ENCODE assay signal across 1 cellular context in the genomic region with DNA sequence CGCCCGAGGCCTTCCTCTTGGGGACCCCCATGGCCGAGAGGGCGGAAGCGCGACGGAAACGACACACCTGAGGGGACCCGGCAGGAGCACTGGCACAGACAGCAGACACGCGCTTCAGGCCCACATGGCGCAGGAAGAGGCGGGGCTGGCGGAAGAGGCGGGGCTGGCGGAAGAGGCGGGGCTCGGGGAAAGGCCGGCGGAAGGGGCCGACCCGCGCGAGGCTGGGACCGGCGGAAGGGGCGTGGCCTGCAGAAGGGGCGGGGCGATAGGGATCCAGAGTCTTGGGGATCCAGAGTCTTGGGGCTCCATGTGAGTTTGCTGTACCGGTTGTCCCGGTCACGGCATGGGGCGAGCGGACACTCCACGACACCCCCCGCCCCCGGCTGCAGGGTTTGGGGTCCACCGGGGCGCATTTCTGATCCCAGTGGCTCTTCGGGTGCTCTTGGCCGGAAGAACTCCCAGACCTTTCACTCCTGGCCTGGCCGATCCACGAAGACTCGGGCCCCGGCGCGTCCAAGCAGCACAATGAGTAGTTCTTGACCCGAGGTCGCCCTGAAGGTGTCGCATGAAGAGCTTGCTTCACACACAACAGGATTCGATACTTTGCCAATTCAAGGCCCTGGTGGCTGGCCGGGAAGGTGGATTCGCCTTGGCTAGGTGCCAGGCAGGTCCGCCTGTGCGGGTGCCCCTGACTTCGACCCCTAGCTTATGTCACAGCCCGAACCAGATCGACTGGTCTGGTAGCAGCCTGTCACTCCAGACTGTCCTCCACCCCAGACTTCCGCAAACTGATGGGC.
TF ChIP-seq lines count a peak whose summit lies in the region.

A gene with protein sequence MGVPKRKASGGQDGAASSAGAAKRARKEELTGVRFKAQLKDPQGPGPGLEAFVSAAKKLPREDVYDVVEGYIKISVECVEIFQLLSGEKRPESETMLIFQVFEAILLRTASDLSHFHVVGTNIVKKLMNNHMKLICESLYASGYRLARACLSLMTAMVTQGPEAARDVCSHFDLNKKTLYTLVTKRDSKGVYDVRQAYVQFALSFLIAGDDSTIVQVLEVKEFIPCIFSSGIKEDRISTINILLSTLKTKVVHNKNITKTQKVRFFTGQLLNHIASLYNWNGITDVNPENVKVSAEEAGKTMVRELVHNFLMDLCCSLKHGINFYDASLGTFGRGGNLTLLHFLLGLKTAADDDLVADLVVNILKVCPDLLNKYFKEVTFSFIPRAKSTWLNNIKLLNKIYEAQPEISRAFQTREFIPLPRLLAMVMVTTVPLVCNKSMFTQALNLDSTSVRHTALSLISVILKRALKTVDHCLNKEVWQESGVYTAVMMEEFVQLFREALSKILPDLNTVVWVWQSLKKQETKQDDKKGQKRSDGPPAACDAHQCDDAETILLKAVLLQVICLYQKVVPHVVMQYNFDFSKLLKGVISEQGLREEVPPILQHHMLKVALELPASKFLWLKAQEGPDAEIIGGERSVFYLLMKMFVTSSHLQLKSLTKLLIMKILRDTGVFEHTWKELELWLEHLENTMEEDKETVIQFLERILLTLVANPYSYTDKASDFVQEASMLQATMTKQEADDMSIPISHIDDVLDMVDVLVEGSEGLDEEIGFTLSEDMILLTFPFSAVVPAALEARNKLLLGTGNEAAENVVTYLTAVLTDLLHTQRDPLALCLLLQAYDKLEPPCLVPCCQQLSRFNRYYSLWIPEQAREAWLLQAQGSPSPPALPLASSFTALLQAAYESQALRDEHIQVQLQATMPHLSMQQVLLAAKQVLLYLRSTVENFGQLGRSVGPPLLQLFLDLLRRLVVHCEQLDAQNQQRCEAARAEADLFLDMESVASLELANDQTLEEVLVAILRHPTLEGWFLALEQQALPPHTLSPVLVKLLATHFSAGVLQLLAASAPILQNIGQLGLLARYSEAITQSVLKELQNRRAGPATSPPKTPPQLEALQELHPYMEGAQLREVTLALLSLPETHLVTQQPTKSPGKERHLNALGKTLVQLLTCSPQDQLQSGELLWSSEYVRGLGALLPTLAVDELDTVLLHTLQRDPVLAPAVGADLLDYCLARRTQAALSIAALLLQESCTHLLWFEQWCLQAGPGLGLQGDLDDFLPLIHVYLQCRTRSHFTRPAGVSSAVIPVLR (N-terminal part only) (minus strand): TSS at position 133 of the 797 bp plus-strand sequence. CDS start 102 bp downstream, at position 31.

TF ChIP-seq in HEK293, 187 proteins besides CTCF, POLR2A, EP300 and RAD21 (continued from another document):
- TF ChIP-seq, protein P1, sequence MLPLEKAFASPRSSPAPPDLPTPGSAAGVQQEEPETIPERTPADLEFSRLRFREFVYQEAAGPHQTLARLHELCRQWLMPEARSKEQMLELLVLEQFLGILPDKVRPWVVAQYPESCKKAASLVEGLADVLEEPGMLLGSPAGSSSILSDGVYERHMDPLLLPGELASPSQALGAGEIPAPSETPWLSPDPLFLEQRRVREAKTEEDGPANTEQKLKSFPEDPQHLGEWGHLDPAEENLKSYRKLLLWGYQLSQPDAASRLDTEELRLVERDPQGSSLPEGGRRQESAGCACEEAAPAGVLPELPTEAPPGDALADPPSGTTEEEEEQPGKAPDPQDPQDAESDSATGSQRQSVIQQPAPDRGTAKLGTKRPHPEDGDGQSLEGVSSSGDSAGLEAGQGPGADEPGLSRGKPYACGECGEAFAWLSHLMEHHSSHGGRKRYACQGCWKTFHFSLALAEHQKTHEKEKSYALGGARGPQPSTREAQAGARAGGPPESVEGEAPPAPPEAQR (tag by site-specific recombination; IDR thresholded peaks at IDR 0.05) = no peak
- TF ChIP-seq ZNF677 (tag by site-specific recombination; IDR thresholded peaks at IDR 0.05) = no peak; the same call in 1 of the 2 replicates
